Comparison of ENCODE assay signal across 15 cellular contexts in the genomic region with DNA sequence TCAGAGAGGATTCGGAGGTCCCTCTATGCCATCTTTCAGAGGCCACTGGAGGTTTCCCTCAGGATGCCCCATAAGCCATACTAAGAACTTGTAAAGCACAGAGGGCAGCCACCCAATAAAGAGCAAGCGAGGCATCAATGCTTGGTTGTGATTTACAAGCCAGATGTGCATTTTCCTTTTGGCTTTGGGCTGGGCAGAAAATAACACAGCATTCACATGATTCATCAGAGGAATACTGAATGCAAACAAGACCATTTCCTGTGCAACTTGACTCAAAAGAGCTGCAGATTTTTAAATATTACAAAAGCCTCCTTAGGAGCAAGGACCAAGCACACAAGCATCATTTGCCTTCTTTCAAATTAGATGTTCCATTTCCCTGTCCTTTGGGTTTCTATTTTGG.
A peak's percentile ranks its signal among the peaks of the same experiment; 100 is the strongest.
DNase-seq lines count a peak whose midpoint lies in the region; ATAC-seq, FAIRE-seq and TF ChIP-seq lines count a peak whose summit lies in the region.
"Had no signal": no experiment of that assay in that cellular context is flagged by ENCODE, and none has a peak within 500 bp of the region (broad histone marks: within the 10 kb centered on the region; RNA-seq: fewer than 3 reads in every experiment).

No MANE protein-coding gene starts in this region.

- H4K5ac ChIP-seq in IMR-90 (ENCODE audit: low read depth, low read length), result no peak overlapping the region; the same call in 1 of the 2 replicates

- H4K8ac ChIP-seq in IMR-90 (ENCODE audit: low read depth in 2 of 2, low read length in 2 of 2), result peak overlapping the region; percentile 4 to 76; a peak in 1 of 4 replicates

- dilution Hi-C loops in IMR-90 (cut with HindIII; ENCODE audit: low sequenced_read_pairs, unreplicated experiment), result no loop called here

- H3K27ac ChIP-seq in AG04450 (ENCODE audit: low read depth, low read length) (peak overlapping the region; percentile 22), IMR-90 (ENCODE audit: insufficient read depth, low read length) (peak overlapping the region; percentile 45; the same call in 1 of the 2 replicates), small intestine (ENCODE audit: low read depth in 1 of 2, low read length in 1 of 2) (no peak overlapping the region)
- H3K27ac ChIP-seq: Peyer's patch, prostate gland, suprapubic skin had no signal

- 0 out of 2 replicates have a peak overlapping the region, but pooled peaks have one; percentile 80 for H3K23ac ChIP-seq in IMR-90 (ENCODE audit: low read depth, low read length)

- peak overlapping the region; percentile 88 for H3K14ac ChIP-seq in IMR-90 (replicated peaks; ENCODE audit: low read depth, low read length)

- H3K27me3 ChIP-seq in AG04450 (ENCODE audit: control insufficient read depth, insufficient read depth, low read length) (no peaks in the 10 kb centered on the region), IMR-90 (ENCODE audit: control insufficient read depth, insufficient read depth, low read length) (no peaks in the 10 kb centered on the region), small intestine (ENCODE audit: control insufficient read depth in 2 of 2, insufficient read depth in 2 of 2, low read length in 2 of 2) (no peaks in the 10 kb centered on the region)
- H3K27me3 ChIP-seq: Peyer's patch, suprapubic skin had no signal

- ATAC-seq in IMR-90 (ENCODE audit: low read depth) (peak; percentile 89), GM21528 (IDR thresholded peaks at IDR 0.05; ENCODE audit: low FRiP score, unreplicated experiment) (no peak), HG02571 (IDR thresholded peaks at IDR 0.05; ENCODE audit: unreplicated experiment) (no peak)

- peak overlapping the region; percentile 69; the same call in 1 of the 2 replicates for H2AK5ac ChIP-seq in IMR-90 (ENCODE audit: low read depth, low read length)

- DNase-seq in AG04450 (ENCODE audit: low read depth, low spot score), result peak; percentile 51
- DNase-seq in IMR-90, result peak; percentile 88
- DNase-seq in choroid plexus epithelial cell (ENCODE audit: low read depth), result peak; percentile 79
- peak; percentile 67 for DNase-seq in medulla oblongata (ENCODE audit: extremely low spot score)
- no peak for DNase-seq in small intestine
- no peak for DNase-seq in germinal center (ENCODE audit: low spot score)
- DNase-seq: ACHN, mesendoderm, NCI-H2171, Peyer's patch, T1000 had no signal

- peaks cover 12 to 55% of the 10 kb centered on the region in 2 experiments; a peak in 3 of 4 replicates for H3K79me1 ChIP-seq in IMR-90 (ENCODE audit: low read depth in 1 of 2, low read length in 2 of 2)

- TF ChIP-seq CTCF in AG04450 (IDR thresholded peaks at IDR 0.05; ENCODE audit: low read depth, low read length) (no peak), IMR-90 (conservative IDR thresholded peaks at IDR 0.05; ENCODE audit: low read depth, low read length) (no peak), choroid plexus epithelial cell (conservative IDR thresholded peaks at IDR 0.05; ENCODE audit: low read depth, low read length) (no peak)

- peak overlapping the region; percentile 86 for H2BK5ac ChIP-seq in IMR-90 (ENCODE audit: low read depth, low read length, poor library complexity, severe bottlenecking)

- H3K9me1 ChIP-seq in IMR-90 (ENCODE audit: insufficient read depth, low read length), result peaks cover 4% of the 10 kb centered on the region

- peak overlapping the region; percentile 76 for H2BK120ac ChIP-seq in IMR-90 (ENCODE audit: low read depth, low read length)

- no peak overlapping the region for H3K4me3 ChIP-seq in AG04450 (ENCODE audit: low read depth, low read length)
- H3K4me3 ChIP-seq in IMR-90 (ENCODE audit: insufficient read depth, low read depth, low read length), result no peak overlapping the region
- H3K4me3 ChIP-seq in choroid plexus epithelial cell (ENCODE audit: low read depth, low read length), result no peak overlapping the region
- H3K4me3 ChIP-seq in small intestine (ENCODE audit: low read depth in 1 of 2, low read length in 2 of 2), result no peak overlapping the region
- H3K4me3 ChIP-seq: Peyer's patch, prostate gland, suprapubic skin had no signal

- H4K91ac ChIP-seq in IMR-90 (ENCODE audit: insufficient read depth, low read depth, low read length), result peak overlapping the region; percentile 40; the same call in 1 of the 2 replicates

- FAIRE-seq in small intestine (lab: Jason Lieb, UNC), result no peak

- POLR2A ChIA-PET in AG04450 (lab: Yijun Ruan, JAX), result interaction anchor here (1.4 kb wide), 1 partner anchor 21 kb away, joined by 4 read pairs; no protein-coding TSS in a partner anchor
- POLR2A ChIA-PET in IMR-90 (lab: Charles Lee; ENCODE audit: unreplicated experiment), result no interaction called here

- no peak overlapping the region for H2AK9ac ChIP-seq in IMR-90 (replicated peaks; ENCODE audit: low read depth, low read length, poor library complexity)

- CTCF ChIA-PET in AG04450 (lab: Charles Lee), result interaction anchor here (1.0 to 1.6 kb wide), 2 partner anchors 16 to 26 kb away, joined by 3 read pairs; no protein-coding TSS in a partner anchor
- CTCF ChIA-PET in IMR-90 (lab: Yijun Ruan, JAX), result interaction anchor here (1.3 kb wide), 1 partner anchor 101 kb away, joined by 4 read pairs; no protein-coding TSS in a partner anchor

- WGBS in IMR-90 (ENCODE audit: extremely low coverage in 2 of 2, insufficient read length in 1 of 2), 2 experiments, result 20% methylated on average over 1 of the region's 2 CpGs; no CpG with 5 or more reads in 1 of the 2 experiments
- WGBS in small intestine, 3 donors, result 75 to 90% (median 82%) methylated on average over 2 of the region's 2 CpGs

- no peak for TF ChIP-seq RAD21 in IMR-90 (IDR thresholded peaks at IDR 0.05; ENCODE audit: low read length)

- BruUV-seq in IMR-90 (replicated peaks; lab: Mats Ljungman, UMichigan), result no TSS peak

- in situ Hi-C loops in IMR-90 (cut with MboI; ENCODE audit: low sequenced_read_pairs), result no loop called here

- H3K4me1 ChIP-seq in IMR-90 (ENCODE audit: control insufficient read depth, insufficient read depth, low read length) (peaks cover 5% of the 10 kb centered on the region), small intestine (ENCODE audit: control insufficient read depth in 2 of 2, insufficient read depth in 1 of 2, low read depth in 1 of 2, low read length in 1 of 2) (no peaks in the 10 kb centered on the region)
- H3K4me1 ChIP-seq: Peyer's patch, prostate gland, suprapubic skin had no signal

- H3K9me3 ChIP-seq in AG04450 (ENCODE audit: control insufficient read depth, insufficient read depth, low read length), result no peaks in the 10 kb centered on the region
- no peaks in the 10 kb centered on the region for H3K9me3 ChIP-seq in IMR-90 (ENCODE audit: control insufficient read depth, insufficient read depth, low read length)
- H3K9me3 ChIP-seq in small intestine (ENCODE audit: control insufficient read depth, low read depth), result no peaks in the 10 kb centered on the region
- H3K9me3 ChIP-seq: Peyer's patch, prostate gland, suprapubic skin had no signal

- H3K18ac ChIP-seq in IMR-90 (ENCODE audit: low read depth, low read length), result no peak overlapping the region; the same call in 1 of the 2 replicates

- no peaks in the 10 kb centered on the region for H4K20me1 ChIP-seq in IMR-90 (ENCODE audit: insufficient read depth, low read length)

- H3K36me3 ChIP-seq in IMR-90 (ENCODE audit: control insufficient read depth, insufficient read depth, low read length), result peaks cover 1% of the 10 kb centered on the region; the same call in 1 of the 2 replicates
- no peaks in the 10 kb centered on the region for H3K36me3 ChIP-seq in small intestine (ENCODE audit: control insufficient read depth in 2 of 2, insufficient read depth in 2 of 2, low read length in 2 of 2)
- H3K36me3 ChIP-seq: Peyer's patch, prostate gland, suprapubic skin had no signal

- H3K4ac ChIP-seq in IMR-90 (ENCODE audit: low read depth, low read length), result peak overlapping the region; percentile 83

- H2AFZ ChIP-seq in IMR-90 (replicated peaks; ENCODE audit: low read length, poor library complexity), result peak overlapping the region; percentile 53

- peak overlapping the region; percentile 36; the same call in 1 of the 3 replicates for H2BK15ac ChIP-seq in IMR-90 (ENCODE audit: low read depth, low read length)

- H3K4me2 ChIP-seq in IMR-90 (ENCODE audit: low read depth, low read length), result peak overlapping the region; percentile 76; the same call in 1 of the 2 replicates

- intact Hi-C loops in IMR-90 (cut with micrococcal nuclease), result no loop called here

- no peak overlapping the region for H3K9ac ChIP-seq in IMR-90 (ENCODE audit: low read depth, low read length)

- TF ChIP-seq POLR2A in IMR-90 (IDR thresholded peaks at IDR 0.05; ENCODE audit: low read depth, low read length), result no peak

- H3K56ac ChIP-seq in IMR-90 (ENCODE audit: extremely low read depth, insufficient read depth, low read length), result peak overlapping the region; percentile 55

- peak overlapping the region; percentile 36; the same call in 1 of the 2 replicates for H2BK20ac ChIP-seq in IMR-90 (ENCODE audit: low read depth, low read length)

TF ChIP-seq in IMR-90, 13 proteins besides CTCF, POLR2A, EP300 and RAD21 (continues in another document):
- TF ChIP-seq MXI1 (IDR thresholded peaks at IDR 0.05; ENCODE audit: borderline replicate concordance, low read depth, low read length) (no peak), NFE2L2 (IDR thresholded peaks at IDR 0.05; ENCODE audit: low read depth, low read length) (no peak), MAFK (IDR thresholded peaks at IDR 0.05; ENCODE audit: low read depth, low read length) (no peak), SMC3 (IDR thresholded peaks at IDR 0.05; ENCODE audit: low read depth, low read length) (no peak), MAZ (IDR thresholded peaks at IDR 0.05; ENCODE audit: borderline replicate concordance, low read depth, low read length) (no peak), FOS (IDR thresholded peaks at IDR 0.05; ENCODE audit: low read depth, low read length) (no peak), CEBPB (IDR thresholded peaks at IDR 0.05; ENCODE audit: low read depth, low read length) (no peak), RCOR1 (IDR thresholded peaks at IDR 0.05; ENCODE audit: insufficient replicate concordance, low read length) (no peak), RFX5 (IDR thresholded peaks at IDR 0.05; ENCODE audit: low read depth, low read length) (no peak), CHD1 (IDR thresholded peaks at IDR 0.05; ENCODE audit: low read depth, low read length) (no peak), BHLHE40 (IDR thresholded peaks at IDR 0.05; ENCODE audit: low read depth, low read length) (no peak)
- TF ChIP-seq, protein P1, sequence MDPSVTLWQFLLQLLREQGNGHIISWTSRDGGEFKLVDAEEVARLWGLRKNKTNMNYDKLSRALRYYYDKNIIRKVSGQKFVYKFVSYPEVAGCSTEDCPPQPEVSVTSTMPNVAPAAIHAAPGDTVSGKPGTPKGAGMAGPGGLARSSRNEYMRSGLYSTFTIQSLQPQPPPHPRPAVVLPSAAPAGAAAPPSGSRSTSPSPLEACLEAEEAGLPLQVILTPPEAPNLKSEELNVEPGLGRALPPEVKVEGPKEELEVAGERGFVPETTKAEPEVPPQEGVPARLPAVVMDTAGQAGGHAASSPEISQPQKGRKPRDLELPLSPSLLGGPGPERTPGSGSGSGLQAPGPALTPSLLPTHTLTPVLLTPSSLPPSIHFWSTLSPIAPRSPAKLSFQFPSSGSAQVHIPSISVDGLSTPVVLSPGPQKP (IDR thresholded peaks at IDR 0.05; ENCODE audit: borderline replicate concordance, low read depth, low read length), result no peak

Comparison
In these comparisons a context has a peak if more than half of its experiments do, and no peak if none do; other contexts are left out.
1. DNase-seq: peak in AG04450 (single experiment), IMR-90 (single experiment), choroid plexus epithelial cell (single experiment) and medulla oblongata (single experiment); none in small intestine (single experiment) and germinal center (single experiment).
2. H3K27ac ChIP-seq: peak in AG04450 (single experiment) and IMR-90 (single experiment); none in small intestine (0 of 2).